ENCODE assay signal across 8 cellular contexts in genomic region chr10:96043895-96044580, GRCh38. TPM values are rescaled to one million over a fixed set of nuclear protein-coding genes. Genes with fewer than 3 reads are reported as not detected.
DNase-seq lines count a peak whose midpoint lies in the region; ATAC-seq and TF ChIP-seq lines count a peak whose summit lies in the region.

No MANE protein-coding gene starts in this region.

- DNase-seq in EH (ENCODE audit: low read depth) (peak; percentile 56), HUDEP-2 (lab: John Stamatoyannopoulos, UW; ENCODE audit: unreplicated experiment in 76 of 76) (peak in 46 of 76 experiments; percentile 3 to 63 (median 35)), SKM-1 (lab: John Stamatoyannopoulos, UW; ENCODE audit: unreplicated experiment) (peak; percentile 36), adipocyte (ENCODE audit: low read depth) (peak; percentile 70), heart right ventricle (peak; percentile 26 to 50), pons (ENCODE audit: low spot score) (peak; percentile 22)

- WGBS in heart right ventricle, 2 donors, result 1% methylated on average over 55 to 56 of the region's 56 CpGs
- WGBS in urinary bladder, result under 1% methylated on average over 56 of the region's 56 CpGs

- intact Hi-C loops in heart right ventricle (cut with DNase I), result loop anchor here in 5 of 10 donors (1.0 to 10.0 kb wide), 8 partner anchors 43 to 349 kb away; partner anchors contain the start of genes ZNF518A (in 3 of the 5) and TCTN3 (in 1 of the 5)

- H3K4me1 ChIP-seq in adipocyte (ENCODE audit: control insufficient read depth, insufficient read depth, low read length) (peaks cover 27% of the 10 kb centered on the region), heart right ventricle (peaks cover 0 to 28% (median 19%) of the 10 kb centered on the region in 9 donors), urinary bladder (ENCODE audit: insufficient read depth) (no peaks in the 10 kb centered on the region)

- peak overlapping the region; percentile 95 for H3K9ac ChIP-seq in adipocyte (ENCODE audit: low read length)

- peaks cover 18% of the 10 kb centered on the region for H3K36me3 ChIP-seq in adipocyte (ENCODE audit: control insufficient read depth, insufficient read depth, low read length, severe bottlenecking)
- H3K36me3 ChIP-seq in heart right ventricle, result peaks cover 0 to 25% (median 0%) of the 10 kb centered on the region in 9 donors
- H3K36me3 ChIP-seq in urinary bladder (ENCODE audit: insufficient read depth), result no peaks in the 10 kb centered on the region

- H3K9me3 ChIP-seq in adipocyte (ENCODE audit: control insufficient read depth, low read length), result no peaks in the 10 kb centered on the region
- H3K9me3 ChIP-seq in heart right ventricle, result no peaks in the 10 kb centered on the region

- ATAC-seq in GM21447 (IDR thresholded peaks at IDR 0.05; ENCODE audit: unreplicated experiment) (peak; percentile 44), heart right ventricle (peak; percentile 52 to 81 (median 68))

- H3K4me3 ChIP-seq in adipocyte (ENCODE audit: low read length) (peak overlapping the region; percentile 92), heart right ventricle (peak overlapping the region; percentile 52 to 92 (median 84)), urinary bladder (ENCODE audit: low read depth, low read length) (peak overlapping the region; percentile 82)

- peak overlapping the region in 9 of 10 donors; percentile 79 to 94 (median 89) for H3K27ac ChIP-seq in heart right ventricle
- peak overlapping the region; percentile 78 for H3K27ac ChIP-seq in urinary bladder (ENCODE audit: low read depth)

- no peak for TF ChIP-seq CTCF in heart right ventricle (IDR thresholded peaks at IDR 0.05)

- H3K27me3 ChIP-seq in adipocyte (replicated peaks; ENCODE audit: control insufficient read depth, insufficient read depth, low read length) (no peaks in the 10 kb centered on the region), heart right ventricle (no peaks in the 10 kb centered on the region)

RNA-seq across cellular contexts. Expression of gene CCNJ, which starts 0.7 kb away (rescaled TPM):
- total RNA-seq in heart right ventricle (1 to 10 TPM; 1.8 to 3.6 (median 2.8) TPM), urinary bladder (7.3 TPM)
- polyA plus RNA-seq in heart right ventricle (1 to 10 TPM; 1.7 TPM), urinary bladder (3.5 TPM)

Comparison
In these comparisons a context has a peak if more than half of its experiments do, and no peak if none do; other contexts are left out.
1. Peak in every context shown above with its lines: DNase-seq, ATAC-seq, H3K4me3 ChIP-seq and H3K27ac ChIP-seq.